In the genomic region with DNA sequence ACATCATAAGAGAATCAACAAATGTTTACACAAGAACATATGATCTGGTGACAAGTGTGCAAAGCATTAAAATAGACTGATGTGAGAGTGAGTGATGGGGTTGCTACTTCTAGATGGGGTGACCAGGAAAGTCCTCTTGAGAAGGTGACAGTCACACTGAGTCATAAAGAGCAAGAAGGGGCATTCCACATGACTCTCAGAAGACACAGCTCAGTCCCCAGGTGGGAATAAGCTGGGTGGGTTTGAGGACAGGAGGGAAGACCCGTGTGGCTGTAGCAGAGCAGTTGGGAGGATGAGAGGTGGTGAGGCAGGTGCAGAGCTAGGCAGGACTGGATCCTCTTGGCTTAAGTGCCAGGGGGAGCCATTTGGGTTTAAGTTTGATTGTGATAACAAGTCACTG, we compare ENCODE assay signal across 25 cellular contexts. TPM values are rescaled to one million over a fixed set of nuclear protein-coding genes. Genes with fewer than 3 reads are reported as not detected.
DNase-seq lines count a peak whose midpoint lies in the region; ATAC-seq and TF ChIP-seq lines count a peak whose summit lies in the region.
"Had no signal": no experiment of that assay in that cellular context is flagged by ENCODE, and none has a peak within 500 bp of the region (broad histone marks: within the 10 kb centered on the region; RNA-seq: fewer than 3 reads in every experiment).

No MANE protein-coding gene starts in this region.

- peaks cover 11% of the 10 kb centered on the region for H3K27me3 Mint-ChIP-seq in activated CD4-positive, alpha-beta T cell treated with anti-CD3 and anti-CD28 coated beads for 36 hours
- H3K27me3 Mint-ChIP-seq: activated CD4-positive, alpha-beta T cell treated with anti-CD3 and anti-CD28 coated beads, Interleukin-2, amount 10 ng/mL, durations not matched to agents 7 days and 5 days had no signal

- H3K9me3 ChIP-seq in neuronal stem cell (replicated peaks in 1 of 2; ENCODE audit: control insufficient read depth in 2 of 2, insufficient read depth in 1 of 2, low read depth in 1 of 2, low read length in 2 of 2) (no peaks in the 10 kb centered on the region), mucosa of descending colon (no peaks in the 10 kb centered on the region)
- H3K9me3 ChIP-seq: A549, breast epithelium, left ventricle myocardium inferior, stomach, thyroid gland had no signal

- no peak overlapping the region for H3K4ac ChIP-seq in neuronal stem cell (ENCODE audit: low read length)

- CTCF ChIA-PET in activated CD4-positive, alpha-beta T cell treated with anti-CD3 and anti-CD28 coated beads for 36 hours (lab: Charles Lee) = no interaction called here

- H3K27ac ChIP-seq in neuronal stem cell (replicated peaks; ENCODE audit: low read length) = no peak overlapping the region
- H3K27ac ChIP-seq: A549, breast epithelium, left ventricle myocardium inferior, stomach, thyroid gland had no signal

- no peak overlapping the region for H3K4me3 Mint-ChIP-seq in activated CD4-positive, alpha-beta T cell treated with anti-CD3 and anti-CD28 coated beads for 36 hours
- H3K4me3 Mint-ChIP-seq: activated CD4-positive, alpha-beta T cell treated with anti-CD3 and anti-CD28 coated beads, Interleukin-2, amount 10 ng/mL, durations not matched to agents 7 days and 5 days; activated T-cell treated with anti-CD3 and anti-CD28 coated beads, Interleukin-2, amount 50 U/mL, for 4 hours; CD4-positive, alpha-beta memory T cell; naive thymus-derived CD4-positive, alpha-beta T cell; T-helper 2 cell treated with Interferon-gamma antibody and Interleukin-4, amounts not matched to agents 5 μg/mL and 100 μg/mL, for 36 hours had no signal

- no peaks in the 10 kb centered on the region for H3K4me1 Mint-ChIP-seq in activated CD4-positive, alpha-beta T cell treated with anti-CD3 and anti-CD28 coated beads for 36 hours
- H3K4me1 Mint-ChIP-seq: activated CD4-positive, alpha-beta T cell treated with anti-CD3 and anti-CD28 coated beads, Interleukin-2, amount 10 ng/mL, durations not matched to agents 7 days and 5 days; CD4-positive, alpha-beta memory T cell; naive thymus-derived CD4-positive, alpha-beta T cell had no signal

- no peak overlapping the region for H3K27ac Mint-ChIP-seq in activated CD4-positive, alpha-beta T cell treated with anti-CD3 and anti-CD28 coated beads for 36 hours
- H3K27ac Mint-ChIP-seq: activated CD4-positive, alpha-beta T cell treated with anti-CD3 and anti-CD28 coated beads, Interleukin-2, amount 10 ng/mL, durations not matched to agents 7 days and 5 days; CD4-positive, alpha-beta memory T cell; naive thymus-derived CD4-positive, alpha-beta T cell; T-helper 2 cell treated with Interferon-gamma antibody and Interleukin-4, amounts not matched to agents 5 μg/mL and 100 μg/mL, for 36 hours had no signal

- ATAC-seq in activated CD4-positive, alpha-beta T cell treated with anti-CD3 and anti-CD28 coated beads for 36 hours = peak; percentile 30
- peak; percentile 69 for ATAC-seq in GM19023 (IDR thresholded peaks at IDR 0.05; ENCODE audit: unreplicated experiment)
- ATAC-seq in HG02798 (IDR thresholded peaks at IDR 0.05; ENCODE audit: poor library complexity, unreplicated experiment) = peak; percentile 81
- ATAC-seq in mucosa of descending colon = no peak
- no peak for ATAC-seq in GM21825 (IDR thresholded peaks at IDR 0.05; ENCODE audit: unreplicated experiment)
- no peak for ATAC-seq in HG03354 (IDR thresholded peaks at IDR 0.05; ENCODE audit: poor library complexity, severe bottlenecking, unreplicated experiment)
- ATAC-seq: A549; activated T-cell treated with anti-CD3 and anti-CD28 coated beads, Interleukin-2, amount 50 U/mL, for 4 hours; naive thymus-derived CD4-positive, alpha-beta T cell had no signal

- H3K36me3 ChIP-seq in neuronal stem cell (replicated peaks in 1 of 2; ENCODE audit: control insufficient read depth in 2 of 2, insufficient read depth in 2 of 2, low read length in 2 of 2) (no peaks in the 10 kb centered on the region), mucosa of descending colon (ENCODE audit: low read depth) (no peaks in the 10 kb centered on the region)
- H3K36me3 ChIP-seq: breast epithelium, left ventricle myocardium inferior, stomach, thyroid gland had no signal

- no peak overlapping the region for H3K23ac ChIP-seq in neuronal stem cell (ENCODE audit: low read depth, low read length, poor library complexity)

- no peak overlapping the region for H2BK5ac ChIP-seq in neuronal stem cell (ENCODE audit: low read length)

- H3K79me1 ChIP-seq in neuronal stem cell (ENCODE audit: low read depth, low read length) = no peaks in the 10 kb centered on the region

- H2BK120ac ChIP-seq in neuronal stem cell (ENCODE audit: low read depth, low read length) = no peak overlapping the region

- intact Hi-C loops in activated CD4-positive, alpha-beta T cell treated with anti-CD3 and anti-CD28 coated beads for 36 hours (cut with DNase I, micrococcal nuclease) = no loop called here
- intact Hi-C loops in mucosa of descending colon (cut with DNase I, micrococcal nuclease) = no loop called here

- WGBS in neuronal stem cell (ENCODE audit: extremely low coverage in 2 of 2, insufficient read length in 2 of 2, insufficient replicate concordance in 1 of 2), 2 donors = no CpG with 5 or more reads among the region's 1 CpG

- no peak overlapping the region for H2BK12ac ChIP-seq in neuronal stem cell (ENCODE audit: low read length)

- H3K36me3 Mint-ChIP-seq in activated CD4-positive, alpha-beta T cell treated with anti-CD3 and anti-CD28 coated beads for 36 hours (ENCODE audit: low read depth) = no peaks in the 10 kb centered on the region
- H3K36me3 Mint-ChIP-seq: CD4-positive, alpha-beta memory T cell; naive thymus-derived CD4-positive, alpha-beta T cell had no signal

- no peak overlapping the region for H4K8ac ChIP-seq in neuronal stem cell (ENCODE audit: low read depth, low read length)

- no peak overlapping the region for H3K9ac ChIP-seq in neuronal stem cell (ENCODE audit: low read depth, low read length, poor library complexity)

- H3K18ac ChIP-seq in neuronal stem cell (ENCODE audit: low read length) = peak overlapping the region; percentile 23

- H4K91ac ChIP-seq in neuronal stem cell (ENCODE audit: low read depth, low read length, poor library complexity) = no peak overlapping the region

- no peak for DNase-seq in activated CD4-positive, alpha-beta T cell treated with anti-CD3 and anti-CD28 coated beads for 36 hours
- no peak for DNase-seq in activated CD4-positive, alpha-beta T cell treated with anti-CD3 and anti-CD28 coated beads, Interleukin-2, amount 50 U/mL, for 4 hours
- no peak for DNase-seq in neuronal stem cell (ENCODE audit: low spot score)
- DNase-seq in mucosa of descending colon = no peak
- DNase-seq: activated CD4-positive, alpha-beta T cell treated with anti-CD3 and anti-CD28 coated beads, Interleukin-2, amount 10 ng/mL, durations not matched to agents 7 days and 5 days; activated naive CD4-positive, alpha-beta T cell treated with Interleukin-2 at 50 U/mL for 16 hours; activated T-cell treated with anti-CD3 and anti-CD28 coated beads, Interleukin-2, amount 50 U/mL, for 4 hours; amygdala; CD4-positive, alpha-beta memory T cell; IMR-90; islet precursor cell; left ventricle myocardium inferior; naive thymus-derived CD4-positive, alpha-beta T cell; NCI-H1694 treated with DMSO at 0.1 percent for 48 hours; NCI-H526 treated with DMSO at 0.1 percent for 48 hours; Right ventricle myocardium superior; stomach; thyroid gland had no signal

- H2BK15ac ChIP-seq in neuronal stem cell (ENCODE audit: low read length) = no peak overlapping the region

- H2AFZ ChIP-seq in neuronal stem cell (ENCODE audit: low read length) = no peak overlapping the region

- H3K4me2 ChIP-seq in neuronal stem cell (ENCODE audit: insufficient read depth, low read length, poor library complexity, severe bottlenecking) = no peak overlapping the region
- H3K4me2 ChIP-seq: A549 had no signal

- no peaks in the 10 kb centered on the region for H3K27me3 ChIP-seq in neuronal stem cell (ENCODE audit: control insufficient read depth in 3 of 3, insufficient read depth in 3 of 3, low read depth in 1 of 3, low read length in 3 of 3)
- H3K27me3 ChIP-seq: breast epithelium, stomach, thyroid gland had no signal

- no peak overlapping the region for H3K4me3 ChIP-seq in neuronal stem cell (ENCODE audit: low read length in 2 of 2)
- H3K4me3 ChIP-seq in mucosa of descending colon = no peak overlapping the region
- H3K4me3 ChIP-seq: A549, breast epithelium, left ventricle myocardium inferior, stomach, thyroid gland had no signal

- no peak overlapping the region for H3K14ac ChIP-seq in neuronal stem cell (ENCODE audit: low read length)

- no peak for TF ChIP-seq CTCF in mucosa of descending colon (IDR thresholded peaks at IDR 0.05)

- POLR2A ChIA-PET in activated CD4-positive, alpha-beta T cell treated with anti-CD3 and anti-CD28 coated beads for 36 hours (lab: Charles Lee) = no interaction called here

- H3K4me1 ChIP-seq in neuronal stem cell (ENCODE audit: control insufficient read depth in 2 of 2, insufficient read depth in 1 of 2, low read depth in 1 of 2, low read length in 2 of 2) (no peaks in the 10 kb centered on the region), mucosa of descending colon (ENCODE audit: low read depth) (no peaks in the 10 kb centered on the region)
- H3K4me1 ChIP-seq: A549, breast epithelium, left ventricle myocardium inferior, stomach, thyroid gland had no signal

- H2AK5ac ChIP-seq in neuronal stem cell (ENCODE audit: low read depth, low read length) = no peak overlapping the region

- no peaks in the 10 kb centered on the region for H3K9me3 Mint-ChIP-seq in activated CD4-positive, alpha-beta T cell treated with anti-CD3 and anti-CD28 coated beads for 36 hours (ENCODE audit: low read depth)
- H3K9me3 Mint-ChIP-seq: activated CD4-positive, alpha-beta T cell treated with anti-CD3 and anti-CD28 coated beads, Interleukin-2, amount 10 ng/mL, durations not matched to agents 7 days and 5 days; activated T-cell treated with anti-CD3 and anti-CD28 coated beads, Interleukin-2, amount 50 U/mL, for 4 hours; naive thymus-derived CD4-positive, alpha-beta T cell; T-helper 2 cell treated with Interferon-gamma antibody and Interleukin-4, amounts not matched to agents 5 μg/mL and 100 μg/mL, for 36 hours had no signal

RNA-seq across cellular contexts. Expression of a gene that starts 53.1 kb away (rescaled TPM):
- under 1 TPM in 1 of 2 experiments, not detected in 1; 0.02 TPM for total RNA-seq in activated CD4-positive, alpha-beta T cell treated with anti-CD3 and anti-CD28 coated beads for 36 hours
- not detected for polyA plus RNA-seq in neuronal stem cell (2013, experiment 1 of 2)
- polyA plus RNA-seq in neuronal stem cell (2013, experiment 2 of 2) = not detected
- total RNA-seq in mucosa of descending colon = under 1 TPM in 2 of 3 donors, not detected in 1; 0.02 to 0.16 TPM
- total RNA-seq: activated CD4-positive, alpha-beta T cell treated with anti-CD3 and anti-CD28 coated beads, Interleukin-2, amount 10 ng/mL, durations not matched to agents 7 days and 5 days; activated T-cell treated with anti-CD3 and anti-CD28 coated beads, Interleukin-2, amount 50 U/mL, for 4 hours; CD4-positive, alpha-beta memory T cell; IMR-90; Right ventricle myocardium superior had no signal
- polyA plus RNA-seq: CD4-positive, alpha-beta memory T cell; IMR-90; naive thymus-derived CD4-positive, alpha-beta T cell; stomach had no signal

Comparison
In these comparisons a context has a peak if more than half of its experiments do, and no peak if none do; other contexts are left out.
1. ATAC-seq: peak in activated CD4-positive, alpha-beta T cell treated with anti-CD3 and anti-CD28 coated beads for 36 hours (single experiment), GM19023 (single experiment) and HG02798 (single experiment); none in mucosa of descending colon (single experiment), GM21825 (single experiment) and HG03354 (single experiment).